Comparison of ENCODE assay signal across 1 cellular context in the genomic region with DNA sequence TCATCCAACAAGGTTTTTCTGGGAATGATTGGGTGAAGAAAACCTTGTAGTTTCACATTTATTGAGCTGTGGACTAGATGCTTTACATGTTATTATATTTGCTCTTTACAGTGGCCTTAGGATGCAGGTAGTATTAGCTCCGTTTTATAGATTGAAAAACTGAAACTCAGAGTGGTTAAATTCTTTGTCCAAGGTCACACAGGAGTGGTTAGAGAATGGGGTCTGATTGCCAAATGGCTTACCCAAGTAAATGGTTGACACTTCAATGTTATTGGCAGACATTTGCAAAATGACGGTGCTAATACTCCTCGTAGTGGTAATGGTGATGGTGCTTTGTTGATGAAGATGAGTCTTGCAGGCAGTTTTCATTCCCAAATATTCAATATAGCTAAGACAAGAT.
TF ChIP-seq lines count a peak whose summit lies in the region.

No MANE protein-coding gene starts in this region.

TF ChIP-seq in endothelial cell of umbilical vein, 7 proteins besides CTCF, POLR2A, EP300 and RAD21:
- TF ChIP-seq GATA2 (IDR thresholded peaks at IDR 0.05; ENCODE audit: insufficient read depth, insufficient read length, low read depth, low read length) (no peak), JUN (IDR thresholded peaks at IDR 0.05; ENCODE audit: borderline replicate concordance, insufficient read depth, insufficient read length, low read depth) (no peak)
